21 cellular contexts compared by ENCODE assay signal in the genomic region with DNA sequence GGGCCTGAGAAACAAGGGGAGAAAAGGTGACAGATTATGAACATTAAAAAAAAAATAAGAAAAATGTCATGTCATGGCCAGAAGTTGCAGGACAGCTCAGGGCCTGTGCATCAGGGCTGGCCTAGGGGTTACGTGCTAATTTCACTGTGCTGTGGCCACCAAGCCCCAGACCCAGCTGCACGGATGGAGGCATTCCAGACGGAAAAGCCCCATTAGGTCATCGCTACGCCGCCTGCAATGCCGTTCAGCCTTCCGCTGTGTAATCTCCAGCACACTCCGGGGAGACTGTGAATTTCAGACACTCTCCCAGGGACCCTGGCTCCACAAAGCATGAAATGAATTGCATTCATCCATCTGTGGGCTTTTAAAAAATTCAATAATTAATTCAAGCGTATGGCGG. TPM values are rescaled to one million over a fixed set of nuclear protein-coding genes. Genes with fewer than 3 reads are reported as not detected.
DNase-seq lines count a peak whose midpoint lies in the region; ATAC-seq, FAIRE-seq and TF ChIP-seq lines count a peak whose summit lies in the region.
"Had no signal": no experiment of that assay in that cellular context is flagged by ENCODE, and none has a peak within 500 bp of the region (broad histone marks: within the 10 kb centered on the region; RNA-seq: fewer than 3 reads in every experiment).

No MANE protein-coding gene starts in this region.

- H3F3A ChIP-seq in neural progenitor cell (ENCODE audit: low read depth): no peaks in the 10 kb centered on the region

- DNase-seq in AG20443 (ENCODE audit: low spot score) (peak; percentile 40), H1 (ENCODE audit: low read depth in 1 of 2, low spot score in 2 of 2) (no peak), islet precursor cell (peak; percentile 67), neural progenitor cell (ENCODE audit: low spot score) (no peak), T-helper 1 cell (no peak), NK-92 (lab: John Stamatoyannopoulos, UW; ENCODE audit: unreplicated experiment) (no peak), GM10248 (ENCODE audit: extremely low spot score) (no peak)
- DNase-seq: Calu3; CD4-positive, alpha-beta T cell; GM23248; KG1; NCI-H1105 treated with DMSO at 0.1 percent for 48 hours; NCI-H1694; NCI-H2107; NCI-H2227 treated with DMSO at 0.1 percent for 48 hours; NCI-H524; PC-9 had no signal

- H3K27ac Mint-ChIP-seq in neural progenitor cell: peak overlapping the region; percentile 33
- H3K27ac Mint-ChIP-seq: CD4-positive, alpha-beta T cell had no signal

- H3K4me2 ChIP-seq in H1 (ENCODE audit: insufficient read depth in 1 of 2, low read depth in 2 of 2, low read length in 2 of 2): no peak overlapping the region
- no peak overlapping the region for H3K4me2 ChIP-seq in neural progenitor cell
- H3K4me2 ChIP-seq: PC-9 had no signal

- no peak overlapping the region for H2AK5ac ChIP-seq in H1 (ENCODE audit: low read depth, low read length)

- 90% methylated on average over 11 of the region's 11 CpGs; no CpG with 5 or more reads in 1 of the 2 experiments for WGBS in H1 (ENCODE audit: extremely low coverage in 1 of 2, insufficient coverage in 1 of 2, insufficient read length in 1 of 2, insufficient replicate concordance in 2 of 2, low coverage in 1 of 2, low lambda C conversion rate in 2 of 2, missing lambda C conversion rate in 1 of 2), 2 experiments

- no peak overlapping the region for H2BK5ac ChIP-seq in H1 (ENCODE audit: low read depth, low read length)

- H3K23ac ChIP-seq in H1 (ENCODE audit: insufficient read length): no peak overlapping the region

- no peak overlapping the region for H4K8ac ChIP-seq in H1 (ENCODE audit: extremely low read depth, insufficient read depth, low read length)

- H3K4me1 ChIP-seq in H1 (replicated peaks in 1 of 4; ENCODE audit: control insufficient read depth in 3 of 4, insufficient read depth in 4 of 4, low read length in 3 of 4) (peaks cover 0 to 12% (median 4%) of the 10 kb centered on the region in 4 experiments; a peak in 6 of 7 replicates), neural progenitor cell (no peaks in the 10 kb centered on the region)

- no peak overlapping the region for H3K14ac ChIP-seq in H1 (ENCODE audit: insufficient read length)

- no peak for TF ChIP-seq CTCF in H1 (IDR thresholded peaks at IDR 0.05; ENCODE audit: control extremely low read depth in 1 of 3, insufficient read depth in 1 of 3, low read depth in 1 of 3, low read length in 3 of 3)
- TF ChIP-seq CTCF in neural progenitor cell (IDR thresholded peaks at IDR 0.05): no peak
- TF ChIP-seq CTCF in GM10248 (IDR thresholded peaks at IDR 0.05; ENCODE audit: control extremely low read depth, extremely low read depth, low read depth, missing control alignments): no peak

- H3K4ac ChIP-seq in H1 (replicated peaks; ENCODE audit: insufficient read length, low read depth, low read length): no peak overlapping the region

- H3K27ac ChIP-seq in H1 (ENCODE audit: low read depth, low read length): no peak overlapping the region
- no peak overlapping the region for H3K27ac ChIP-seq in neural progenitor cell
- H3K27ac ChIP-seq: GM23248, PC-9 had no signal

- no peaks in the 10 kb centered on the region for H3K36me3 Mint-ChIP-seq in neural progenitor cell

- no peak overlapping the region for H2AFZ ChIP-seq in H1 (ENCODE audit: low read length)
- H2AFZ ChIP-seq in neural progenitor cell (replicated peaks): no peak overlapping the region
- H2AFZ ChIP-seq: GM23248, PC-9 had no signal

- peaks cover 28% of the 10 kb centered on the region for H3K27me3 Mint-ChIP-seq in neural progenitor cell (ENCODE audit: insufficient read depth, low read depth)

- H3K4me3 ChIP-seq in H1 (ENCODE audit: extremely low read depth in 1 of 4, insufficient read depth in 2 of 4, low read depth in 3 of 4, low read length in 4 of 4): no peak overlapping the region
- H3K4me3 ChIP-seq in neural progenitor cell: no peak overlapping the region
- H3K4me3 ChIP-seq: GM23248, PC-9 had no signal

- no peak overlapping the region for H2BK20ac ChIP-seq in H1 (ENCODE audit: low read length)

- no peak for TF ChIP-seq POLR2A in H1 (IDR thresholded peaks at IDR 0.05; ENCODE audit: control extremely low read depth in 1 of 2, low read depth in 2 of 2, low read length in 2 of 2)

- H3K36me3 ChIP-seq in H1 (ENCODE audit: control insufficient read depth in 2 of 4, insufficient read depth in 4 of 4, low read length in 3 of 4): no peaks in the 10 kb centered on the region
- H3K36me3 ChIP-seq in neural progenitor cell: no peaks in the 10 kb centered on the region

- H4K5ac ChIP-seq in H1 (ENCODE audit: insufficient read length, low read depth, low read length): no peak overlapping the region

- no peak overlapping the region for H2BK12ac ChIP-seq in H1 (ENCODE audit: low read depth, low read length)

- no peak overlapping the region for H4K91ac ChIP-seq in H1 (replicated peaks; ENCODE audit: insufficient read length, low read length)

- no peaks in the 10 kb centered on the region; the same call in 1 of the 2 replicates for H3K23me2 ChIP-seq in H1 (ENCODE audit: low read depth, low read length)

- no peak overlapping the region for H3K9ac ChIP-seq in H1 (replicated peaks in 1 of 4; ENCODE audit: extremely low read depth in 1 of 4, low read depth in 3 of 4, low read length in 3 of 4)
- no peak overlapping the region for H3K9ac ChIP-seq in neural progenitor cell
- H3K9ac ChIP-seq: GM23248 had no signal

- FAIRE-seq in H1 (lab: Jason Lieb, UNC): no peak
- FAIRE-seq: GM12891, GM19239 had no signal

- no peak overlapping the region for H3K18ac ChIP-seq in H1 (ENCODE audit: extremely low read depth, low read length)

- H3K79me2 ChIP-seq in H1 (ENCODE audit: control insufficient read depth in 1 of 2, insufficient read depth in 2 of 2, low read length in 2 of 2) (no peaks in the 10 kb centered on the region), neural progenitor cell (ENCODE audit: low read depth) (no peaks in the 10 kb centered on the region)

- H3K4me3 Mint-ChIP-seq in neural progenitor cell: no peak overlapping the region
- H3K4me3 Mint-ChIP-seq: CD4-positive, alpha-beta T cell had no signal

- H3K27me3 ChIP-seq in H1 (replicated peaks in 1 of 4; ENCODE audit: control insufficient read depth in 3 of 4, extremely low read depth in 1 of 4, insufficient read depth in 3 of 4, low read length in 3 of 4): no peaks in the 10 kb centered on the region; a peak in 1 of 7 replicates
- peaks cover 8% of the 10 kb centered on the region for H3K27me3 ChIP-seq in neural progenitor cell

- no peaks in the 10 kb centered on the region for H4K20me1 ChIP-seq in H1 (replicated peaks in 1 of 2; ENCODE audit: control insufficient read depth in 1 of 2, insufficient read depth in 2 of 2, low read length in 2 of 2)
- H4K20me1 ChIP-seq in neural progenitor cell (ENCODE audit: low read depth): no peaks in the 10 kb centered on the region

- CTCF ChIA-PET in H1 (lab: Charles Lee; ENCODE audit: partially characterized antibody): interaction anchor here (1.1 to 4.6 kb wide), 4 partner anchors 10 to 53 kb away, joined by 3 to 17 read pairs (median 4); a partner anchor contains a TSS
- CTCF ChIA-PET in GM10248 (lab: Yijun Ruan, JAX): no interaction called here

- ATAC-seq in HG02610 (IDR thresholded peaks at IDR 0.05; ENCODE audit: unreplicated experiment): no peak
- ATAC-seq: HCT116 had no signal

- no peak overlapping the region for H3K56ac ChIP-seq in H1 (replicated peaks; ENCODE audit: insufficient read length, low read depth, low read length)

- TF ChIP-seq EP300 in H1 (IDR thresholded peaks at IDR 0.05; ENCODE audit: borderline replicate concordance in 1 of 2, low read depth in 2 of 2, low read length in 2 of 2): no peak

- H3K4me1 Mint-ChIP-seq in neural progenitor cell: peaks cover 23% of the 10 kb centered on the region

- POLR2A ChIA-PET in H1 (lab: Charles Lee; ENCODE audit: partially characterized antibody): no interaction called here
- POLR2A ChIA-PET in GM10248 (lab: Yijun Ruan, JAX): no interaction called here

- no peaks in the 10 kb centered on the region for H3K9me3 ChIP-seq in H1 (ENCODE audit: insufficient read depth in 2 of 2, low read depth in 1 of 2, low read length in 1 of 2)
- no peaks in the 10 kb centered on the region for H3K9me3 ChIP-seq in neural progenitor cell (ENCODE audit: low read depth)

- H3K9me3 Mint-ChIP-seq in neural progenitor cell: peaks cover 2% of the 10 kb centered on the region
- H3K9me3 Mint-ChIP-seq: CD4-positive, alpha-beta T cell had no signal

- TF ChIP-seq RAD21 in H1 (IDR thresholded peaks at IDR 0.05 in 1 of 2, conservative IDR thresholded peaks at IDR 0.05 in 1 of 2; ENCODE audit: low read depth in 2 of 2, low read length in 2 of 2): no peak

- H3K79me1 ChIP-seq in H1 (ENCODE audit: low read depth, low read length): no peaks in the 10 kb centered on the region; the same call in 1 of the 2 replicates

- H2BK15ac ChIP-seq in H1 (ENCODE audit: low read length): 0 out of 2 replicates have a peak overlapping the region, but pooled peaks have one; percentile 29

- H2BK120ac ChIP-seq in H1 (replicated peaks; ENCODE audit: low read depth, low read length): no peak overlapping the region

RNA-seq across cellular contexts. Expression of a gene that starts 9.2 kb away (rescaled TPM):
- 56.6 and 61.4 TPM in 2 replicates for total RNA-seq in H1 (2021; fragmentation: NEBNext Ultra II Directional; extraction: Animal tissue kit (Norgen Biotek cat#: 25700))
- polyA plus RNA-seq in H1 (2011; rRNA removed): 35.7 and 60.0 TPM in 2 replicates
- polyA plus RNA-seq in H1 (2011; cell fraction: cytosol; rRNA removed): 34.1 TPM
- polyA plus RNA-seq in H1 (2011; cell fraction: nucleus; rRNA removed): 44.9 TPM
- polyA plus RNA-seq in H1 (2012, experiment 1 of 2): 52.4 to 65.6 TPM (median 59.1 TPM) in 4 replicates
- 30.2 TPM for polyA plus RNA-seq in H1 (2012, experiment 2 of 2)
- polyA plus RNA-seq in H1 (2013, experiment 1 of 2): 44.8 TPM
- 56.6 TPM for polyA plus RNA-seq in H1 (2013, experiment 2 of 2)
- 30.0 and 42.4 TPM in 2 replicates for polyA minus RNA-seq in H1 (2011; rRNA and poly(A)+ RNA removed)
- 14.4 TPM for polyA minus RNA-seq in H1 (2011; cell fraction: cytosol; rRNA and poly(A)+ RNA removed)
- 11.0 TPM for polyA minus RNA-seq in H1 (2011; cell fraction: nucleus; rRNA and poly(A)+ RNA removed)
- 17.9 and 41.6 TPM in 2 replicates for total RNA-seq in neural progenitor cell (ENCODE audit: low replicate concordance)
- total RNA-seq: Calu3, PC-9 had no signal

Comparison
In these comparisons a context has a peak if more than half of its experiments do, and no peak if none do; other contexts are left out.
1. DNase-seq: peak in AG20443 (single experiment) and islet precursor cell (single experiment); none in H1 (0 of 2), neural progenitor cell (single experiment), T-helper 1 cell (0 of 5), NK-92 (single experiment) and GM10248 (single experiment).